ENCODE assay signal across 1 cellular context in genomic region chr6:30327232-30327746, GRCh38.
TF ChIP-seq lines count a peak whose summit lies in the region.

No MANE protein-coding gene starts in this region.

TF ChIP-seq in K562, 482 proteins besides CTCF, POLR2A, EP300 and RAD21 (continued from another document):
- TF ChIP-seq NKRF (IDR thresholded peaks at IDR 0.05; ENCODE audit: borderline replicate concordance) (peak; percentile 78), ZNF609 (CRISPR knock-in tag; IDR thresholded peaks at IDR 0.05; ENCODE audit: borderline replicate concordance) (peak; percentile 25; the same call in 1 of the 2 replicates), ZFP91 (CRISPR knock-in tag; IDR thresholded peaks at IDR 0.05) (no peak), ZKSCAN8 (CRISPR knock-in tag; IDR thresholded peaks at IDR 0.05) (no peak), SPI1 (IDR thresholded peaks at IDR 0.05; ENCODE audit: borderline replicate concordance, low read depth, low read length) (peak; percentile 1; the same call in 1 of the 2 replicates), ZBTB2 (IDR thresholded peaks at IDR 0.05) (peak; percentile 72), ZNF253 (CRISPR knock-in tag; conservative IDR thresholded peaks at IDR 0.05) (no peak)
TF ChIP-seq in K562: peak in this region for 29.
